ENCODE assay signal across 28 cellular contexts in the genomic region with DNA sequence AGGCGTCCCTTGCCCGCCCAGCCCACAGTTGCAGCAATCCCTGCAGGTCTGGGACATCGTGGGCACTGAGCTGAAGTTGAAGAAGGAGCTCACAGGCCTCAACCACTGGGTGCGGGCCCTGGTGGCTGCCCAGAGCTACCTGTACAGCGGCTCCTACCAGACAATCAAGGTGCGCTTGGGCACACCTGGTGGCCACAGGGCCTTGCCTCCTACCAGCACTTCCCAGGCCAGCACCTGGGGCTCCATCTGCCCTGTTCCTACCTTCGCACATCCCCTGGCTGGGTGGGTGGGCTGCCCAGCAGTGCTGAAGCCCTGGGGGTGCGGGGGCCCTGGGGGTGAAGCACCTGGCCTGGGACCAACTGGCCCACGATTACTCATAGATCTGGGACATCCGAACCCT. TPM values are rescaled to one million over a fixed set of nuclear protein-coding genes. Genes with fewer than 3 reads are reported as not detected.
"Had no signal": no experiment of that assay in that cellular context is flagged by ENCODE, and none has a peak within 500 bp of the region (broad histone marks: within the 10 kb centered on the region; RNA-seq: fewer than 3 reads in every experiment).

No MANE protein-coding gene starts in this region.

- ATAC-seq: activated CD4-positive, alpha-beta T cell treated with anti-CD3 and anti-CD28 coated beads for 36 hours; activated CD8-positive, alpha-beta memory T cell treated with anti-CD3 and anti-CD28 coated beads, Interleukin-2, amount 10 ng/mL, durations not matched to agents 7 days and 5 days; activated CD8-positive, alpha-beta T cell treated with anti-CD3 and anti-CD28 coated beads, Interleukin-2, amount 10 ng/mL, durations not matched to agents 7 days and 5 days; activated naive CD8-positive, alpha-beta T cell treated with anti-CD3 and anti-CD28 coated beads, Interleukin-2, amount 50 U/mL, for 24 hours; body of pancreas; foreskin keratinocyte; gastrocnemius medialis had no signal

- H3K27ac ChIP-seq: body of pancreas, esophagus muscularis mucosa, foreskin keratinocyte, gastrocnemius medialis had no signal

- H3K9me3 ChIP-seq: adrenal gland, body of pancreas, esophagus muscularis mucosa, gastrocnemius medialis had no signal

- DNase-seq: activated CD4-positive, alpha-beta memory T cell treated with anti-CD3 and anti-CD28 coated beads for 36 hours; activated CD4-positive, alpha-beta T cell treated with anti-CD3 and anti-CD28 coated beads for 36 hours; activated CD4-positive, alpha-beta T cell treated with anti-CD3 and anti-CD28 coated beads, Interleukin-2, amount 10 ng/mL, durations not matched to agents 24 days and 14 days; activated CD4-positive, CD25-positive, alpha-beta regulatory T cell; activated CD4-positive, CD25-positive, alpha-beta regulatory T cell treated with anti-CD3 and anti-CD28 coated beads, Interleukin-2, amount 50 U/mL, for 72 hours; activated CD8-positive, alpha-beta memory T cell treated with anti-CD3 and anti-CD28 coated beads, Interleukin-2, amount 10 ng/mL, durations not matched to agents 7 days and 5 days; activated CD8-positive, alpha-beta memory T cell treated with anti-CD3 and anti-CD28 coated beads, Interleukin-2, amount 50 U/mL, for 4 hours; activated CD8-positive, alpha-beta T cell treated with anti-CD3 and anti-CD28 coated beads, Interleukin-2, amount 10 ng/mL, durations not matched to agents 7 days and 5 days; activated effector memory CD4-positive, alpha-beta T cell treated with anti-CD3 and anti-CD28 coated beads, Interleukin-2, amount 50 U/mL, for 16 hours; activated naive CD4-positive, alpha-beta T cell treated with anti-CD3 and anti-CD28 coated beads for 36 hours; activated naive CD8-positive, alpha-beta T cell treated with anti-CD3 and anti-CD28 coated beads for 36 hours; activated naive CD8-positive, alpha-beta T cell treated with anti-CD3 and anti-CD28 coated beads, Interleukin-2, amount 50 U/mL, for 24 hours; activated T-cell treated with anti-CD3 and anti-CD28 coated beads, Interleukin-2, amount 50 U/mL, for 1 hour; activated T-cell treated with anti-CD3 and anti-CD28 coated beads, Interleukin-2, amount 50 U/mL, for 48 hours; aorta; body of pancreas; cortex of kidney; effector memory CD4-positive, alpha-beta T cell; endodermal cell; foreskin keratinocyte; gastrocnemius medialis; glutamatergic neuron; SW 1271; T-helper 1 cell; T-helper 2 cell had no signal

- H3K27me3 ChIP-seq: adrenal gland, body of pancreas, gastrocnemius medialis had no signal

- FAIRE-seq: colon had no signal

- H3K4me1 ChIP-seq: body of pancreas, foreskin keratinocyte, gastrocnemius medialis had no signal

- H3K4me3 ChIP-seq: adrenal gland, body of pancreas, esophagus muscularis mucosa, gastrocnemius medialis had no signal

RNA-seq across cellular contexts. Expression of a gene that starts 27.0 kb away (rescaled TPM):
- total RNA-seq: activated naive CD4-positive, alpha-beta T cell treated with anti-CD3 and anti-CD28 coated beads for 36 hours; esophagus muscularis mucosa had no signal
